8 cellular contexts compared by ENCODE assay signal in genomic region chr22:19121631-19122142, GRCh38. TPM values are rescaled to one million over a fixed set of nuclear protein-coding genes. Genes with fewer than 3 reads are reported as not detected.
DNase-seq lines count a peak whose midpoint lies in the region; ATAC-seq and TF ChIP-seq lines count a peak whose summit lies in the region.

No MANE protein-coding gene starts in this region.

- no peak for TF ChIP-seq CTCF in fibroblast of lung (conservative IDR thresholded peaks at IDR 0.05 in 1 of 2, IDR thresholded peaks at IDR 0.05 in 1 of 2; ENCODE audit: low read depth in 1 of 2, low read length in 2 of 2)

- H3K9me3 ChIP-seq in fibroblast of lung (ENCODE audit: control insufficient read depth, insufficient read depth, low read depth, low read length): no peaks in the 10 kb centered on the region

- peak overlapping the region; percentile 84 for H3K9ac ChIP-seq in fibroblast of lung (ENCODE audit: insufficient read depth, low read length)

- H3K36me3 Mint-ChIP-seq in naive thymus-derived CD8-positive, alpha-beta T cell: peaks cover 0 to 3% (median 0%) of the 10 kb centered on the region in 3 donors

- H3K4me1 ChIP-seq in fibroblast of lung (ENCODE audit: control insufficient read depth, extremely low read depth, insufficient read depth, low read length): peaks cover 4% of the 10 kb centered on the region

- H3K27ac ChIP-seq in fibroblast of lung (ENCODE audit: insufficient read depth, low read length): peak overlapping the region; percentile 78

- DNase-seq in MV-4-11 (lab: John Stamatoyannopoulos, UW) (peak; percentile 26), fibroblast of lung (ENCODE audit: low read depth in 2 of 2) (peak; percentile 32 to 44), ureter (ENCODE audit: low spot score) (peak; percentile 56), NCI-H2196 treated with DMSO at 0.1 percent for 48 hours (lab: John Stamatoyannopoulos, UW; ENCODE audit: unreplicated experiment) (no peak)
- DNase-seq in activated T-cell treated with anti-CD3 and anti-CD28 coated beads, Interleukin-2, amount 50 U/mL, for 48 hours: peak; percentile 62 to 63
- DNase-seq in naive thymus-derived CD8-positive, alpha-beta T cell: peak in 6 of 10 donors; percentile 16 to 41 (median 28)

- H3K27ac Mint-ChIP-seq in naive thymus-derived CD8-positive, alpha-beta T cell: peak overlapping the region in 9 of 10 donors; percentile 56 to 94 (median 89)

- no peaks in the 10 kb centered on the region for H3K27me3 ChIP-seq in fibroblast of lung (ENCODE audit: control insufficient read depth, insufficient read depth, low read length)

- no peaks in the 10 kb centered on the region for H3K27me3 Mint-ChIP-seq in naive thymus-derived CD8-positive, alpha-beta T cell

- peak overlapping the region; percentile 77 to 88 (median 84) for H3K4me3 ChIP-seq in fibroblast of lung (replicated peaks in 1 of 4; ENCODE audit: control extremely low read depth in 1 of 4, insufficient read depth in 1 of 4, low read depth in 3 of 4, low read length in 4 of 4)

- ATAC-seq in GM18498 (IDR thresholded peaks at IDR 0.05; ENCODE audit: unreplicated experiment): peak; percentile 37
- ATAC-seq in HG02571 (IDR thresholded peaks at IDR 0.05; ENCODE audit: unreplicated experiment): peak; percentile 18
- peak in 1 of 2 donors; percentile 31 for ATAC-seq in naive thymus-derived CD8-positive, alpha-beta T cell

- H3K36me3 ChIP-seq in fibroblast of lung (ENCODE audit: control insufficient read depth, insufficient read depth, low read length): peaks cover 6% of the 10 kb centered on the region

- H3K4me2 ChIP-seq in fibroblast of lung (ENCODE audit: extremely low read depth, insufficient read depth, low read length): peak overlapping the region; percentile 95

- peaks cover 2% of the 10 kb centered on the region for H4K20me1 ChIP-seq in fibroblast of lung (ENCODE audit: control insufficient read depth, extremely low read depth, insufficient read depth, low read length)

- H3K4me1 Mint-ChIP-seq in naive thymus-derived CD8-positive, alpha-beta T cell: peaks cover 29 to 59% (median 57%) of the 10 kb centered on the region in 4 donors

- POLR2A ChIA-PET in naive thymus-derived CD8-positive, alpha-beta T cell (lab: Charles Lee): interaction anchor here (0.8 to 4.3 kb wide), 9 partner anchors 8 to 57 kb away, joined by 3 to 112 read pairs (median 5); partner anchors contain the start of genes ESS2 and SLC25A1

- H2AFZ ChIP-seq in fibroblast of lung (ENCODE audit: low read length): peak overlapping the region; percentile 85

- H3K4me3 Mint-ChIP-seq in naive thymus-derived CD8-positive, alpha-beta T cell: peak overlapping the region; percentile 86 to 94 (median 88)

- H3K9me3 Mint-ChIP-seq in naive thymus-derived CD8-positive, alpha-beta T cell: no peaks in the 10 kb centered on the region

- H3K79me2 ChIP-seq in fibroblast of lung (ENCODE audit: control insufficient read depth, insufficient read depth, low read length): peaks cover 48% of the 10 kb centered on the region

RNA-seq across cellular contexts. Expression of gene DGCR2, which starts 0.5 kb away (rescaled TPM):
- 36.2 and 39.5 TPM in 2 replicates for total RNA-seq in fibroblast of lung
- 34.3 and 41.5 TPM in 2 replicates for polyA plus RNA-seq in fibroblast of lung
- 35.2 and 35.7 TPM in 2 replicates for polyA plus RNA-seq in fibroblast of lung (2012)
- polyA minus RNA-seq in fibroblast of lung (ENCODE audit: low replicate concordance): 99.5 and 137 TPM in 2 replicates
- 10 to 100 TPM; 63.3 to 66.6 TPM for total RNA-seq in naive thymus-derived CD8-positive, alpha-beta T cell
- polyA plus RNA-seq in naive thymus-derived CD8-positive, alpha-beta T cell: 10 to 100 TPM; 29.5 to 61.8 (median 37.8) TPM
- 68.7 TPM for total RNA-seq in ureter

RNA-seq across cellular contexts. Expression of gene TSSK2, which starts 9.4 kb away (rescaled TPM):
- total RNA-seq in fibroblast of lung (not detected in 2 replicates), ureter (not detected)
- polyA plus RNA-seq in fibroblast of lung: not detected in 2 replicates
- polyA plus RNA-seq in fibroblast of lung (2012): not detected in 2 replicates
- polyA minus RNA-seq in fibroblast of lung (ENCODE audit: low replicate concordance): not detected in 2 replicates
- not detected for total RNA-seq in naive thymus-derived CD8-positive, alpha-beta T cell
- polyA plus RNA-seq in naive thymus-derived CD8-positive, alpha-beta T cell: not detected

RNA-seq across cellular contexts. Expression of gene ESS2, which starts 22.8 kb away (rescaled TPM):
- total RNA-seq in fibroblast of lung (5.4 and 6.2 TPM in 2 replicates), ureter (14.6 TPM)
- 7.5 and 9.5 TPM in 2 replicates for polyA plus RNA-seq in fibroblast of lung
- 10.5 and 15.1 TPM in 2 replicates for polyA plus RNA-seq in fibroblast of lung (2012)
- 6.1 and 6.8 TPM in 2 replicates for polyA minus RNA-seq in fibroblast of lung (ENCODE audit: low replicate concordance)
- total RNA-seq in naive thymus-derived CD8-positive, alpha-beta T cell: 10 to 100 TPM; 20.1 to 20.7 TPM
- polyA plus RNA-seq in naive thymus-derived CD8-positive, alpha-beta T cell: 10 to 100 TPM in 1 of 3 donors, 1 to 10 TPM in 2; 4.5 to 11.2 (median 6.9) TPM

RNA-seq across cellular contexts. Expression of gene GSC2, which starts 28.4 kb away (rescaled TPM):
- total RNA-seq in fibroblast of lung (not detected in 2 replicates), ureter (not detected)
- not detected in 2 replicates for polyA plus RNA-seq in fibroblast of lung
- polyA plus RNA-seq in fibroblast of lung (2012): not detected in 2 replicates
- not detected in 2 replicates for polyA minus RNA-seq in fibroblast of lung (ENCODE audit: low replicate concordance)
- total RNA-seq in naive thymus-derived CD8-positive, alpha-beta T cell: not detected
- not detected for polyA plus RNA-seq in naive thymus-derived CD8-positive, alpha-beta T cell

RNA-seq across cellular contexts. Expression of gene SLC25A1, which starts 56.8 kb away (rescaled TPM):
- total RNA-seq in fibroblast of lung (72.2 and 161 TPM in 2 replicates), ureter (69.9 TPM)
- polyA plus RNA-seq in fibroblast of lung: 44.3 and 56.1 TPM in 2 replicates
- 128 and 154 TPM in 2 replicates for polyA plus RNA-seq in fibroblast of lung (2012)
- polyA minus RNA-seq in fibroblast of lung (ENCODE audit: low replicate concordance): 154 and 206 TPM in 2 replicates
- 10 to 100 TPM; 32.1 to 36.3 TPM for total RNA-seq in naive thymus-derived CD8-positive, alpha-beta T cell
- polyA plus RNA-seq in naive thymus-derived CD8-positive, alpha-beta T cell: 10 to 100 TPM; 34.7 to 57.5 (median 41.7) TPM
